Comparison of ENCODE assay signal across 11 cellular contexts in genomic region chr6:163708459-163708858, GRCh38.
DNase-seq lines count a peak whose midpoint lies in the region; ATAC-seq lines count a peak whose summit lies in the region.
"Had no signal": no experiment of that assay in that cellular context is flagged by ENCODE, and none has a peak within 500 bp of the region (broad histone marks: within the 10 kb centered on the region; RNA-seq: fewer than 3 reads in every experiment).

No MANE protein-coding gene starts in this region.

- peaks cover 88% of the 10 kb centered on the region for H3K4me1 ChIP-seq in BLaER1

- H3K9me3 ChIP-seq in BLaER1, result no peaks in the 10 kb centered on the region

- H3K4me2 ChIP-seq in BLaER1, result peak overlapping the region; percentile 88; the same call in 1 of the 2 replicates

- DNase-seq in SW480 (ENCODE audit: low spot score) (no peak), SIG-M5 treated with dmso at 0.1 percent for 504 hours (lab: John Stamatoyannopoulos, UW; ENCODE audit: unreplicated experiment) (no peak), NCI-H1417 (lab: John Stamatoyannopoulos, UW) (no peak), DMS114 treated with DMSO at 0.1 percent for 48 hours (lab: John Stamatoyannopoulos, UW; ENCODE audit: unreplicated experiment) (no peak)
- DNase-seq: activated CD4-positive, CD25-positive, alpha-beta regulatory T cell treated with anti-CD3 and anti-CD28 coated beads, Interleukin-2, amount 50 U/mL, for 72 hours; activated naive CD4-positive, alpha-beta T cell; stimulated activated CD4-positive, alpha-beta T cell treated with anti-CD3 and anti-CD28 coated beads, Interleukin-4, amount 100 ng/mL, for 4 hours had no signal

- no peaks in the 10 kb centered on the region for H4K20me1 ChIP-seq in BLaER1

- no peak overlapping the region for H3K4me3 ChIP-seq in BLaER1

- H3K9ac ChIP-seq in BLaER1, result no peak overlapping the region

- ATAC-seq in GM19035 (IDR thresholded peaks at IDR 0.05; ENCODE audit: unreplicated experiment), result peak; percentile 65
- peak; percentile 52 for ATAC-seq in HG02678 (IDR thresholded peaks at IDR 0.05; ENCODE audit: unreplicated experiment)
- peak; percentile 62 for ATAC-seq in HG03520 (IDR thresholded peaks at IDR 0.05; ENCODE audit: unreplicated experiment)

- no peaks in the 10 kb centered on the region for H3K36me3 ChIP-seq in BLaER1

- no peaks in the 10 kb centered on the region for H3K27me3 ChIP-seq in BLaER1

- no peak overlapping the region for H3K27ac ChIP-seq in BLaER1
